1 cellular context compared by ENCODE assay signal in genomic region chr22:38353701-38354100, GRCh38.
TF ChIP-seq lines count a peak whose summit lies in the region.

No MANE protein-coding gene starts in this region.

TF ChIP-seq in K562, 482 proteins besides CTCF, POLR2A, EP300 and RAD21 (continued from another document):
- TF ChIP-seq FOXP4 (CRISPR knock-in tag; IDR thresholded peaks at IDR 0.05; ENCODE audit: borderline replicate concordance), result no peak
- TF ChIP-seq NFXL1 (CRISPR knock-in tag; IDR thresholded peaks at IDR 0.05), result no peak
- TF ChIP-seq MXI1 (IDR thresholded peaks at IDR 0.05; ENCODE audit: low read depth, low read length), result no peak
- TF ChIP-seq HDAC3 (IDR thresholded peaks at IDR 0.05; ENCODE audit: borderline replicate concordance, partially characterized antibody), result no peak
- TF ChIP-seq MEIS2 (IDR thresholded peaks at IDR 0.05; ENCODE audit: partially characterized antibody), result no peak
- no peak for TF ChIP-seq PTRF (tag; IDR thresholded peaks at IDR 0.05)
- TF ChIP-seq, protein P1, sequence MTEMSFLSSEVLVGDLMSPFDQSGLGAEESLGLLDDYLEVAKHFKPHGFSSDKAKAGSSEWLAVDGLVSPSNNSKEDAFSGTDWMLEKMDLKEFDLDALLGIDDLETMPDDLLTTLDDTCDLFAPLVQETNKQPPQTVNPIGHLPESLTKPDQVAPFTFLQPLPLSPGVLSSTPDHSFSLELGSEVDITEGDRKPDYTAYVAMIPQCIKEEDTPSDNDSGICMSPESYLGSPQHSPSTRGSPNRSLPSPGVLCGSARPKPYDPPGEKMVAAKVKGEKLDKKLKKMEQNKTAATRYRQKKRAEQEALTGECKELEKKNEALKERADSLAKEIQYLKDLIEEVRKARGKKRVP (CRISPR knock-in tag; IDR thresholded peaks at IDR 0.05), result no peak
- no peak for TF ChIP-seq MTA2 (IDR thresholded peaks at IDR 0.05; ENCODE audit: low read depth)
- TF ChIP-seq KLF6 (CRISPR knock-in tag; IDR thresholded peaks at IDR 0.05; ENCODE audit: borderline replicate concordance), result no peak
- no peak for TF ChIP-seq SAFB2 (IDR thresholded peaks at IDR 0.05; ENCODE audit: borderline replicate concordance, low read depth, low read length, severe bottlenecking)
- TF ChIP-seq, protein P2, sequence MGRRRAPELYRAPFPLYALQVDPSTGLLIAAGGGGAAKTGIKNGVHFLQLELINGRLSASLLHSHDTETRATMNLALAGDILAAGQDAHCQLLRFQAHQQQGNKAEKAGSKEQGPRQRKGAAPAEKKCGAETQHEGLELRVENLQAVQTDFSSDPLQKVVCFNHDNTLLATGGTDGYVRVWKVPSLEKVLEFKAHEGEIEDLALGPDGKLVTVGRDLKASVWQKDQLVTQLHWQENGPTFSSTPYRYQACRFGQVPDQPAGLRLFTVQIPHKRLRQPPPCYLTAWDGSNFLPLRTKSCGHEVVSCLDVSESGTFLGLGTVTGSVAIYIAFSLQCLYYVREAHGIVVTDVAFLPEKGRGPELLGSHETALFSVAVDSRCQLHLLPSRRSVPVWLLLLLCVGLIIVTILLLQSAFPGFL (CRISPR knock-in tag; IDR thresholded peaks at IDR 0.05), result no peak
- TF ChIP-seq, protein P3, sequence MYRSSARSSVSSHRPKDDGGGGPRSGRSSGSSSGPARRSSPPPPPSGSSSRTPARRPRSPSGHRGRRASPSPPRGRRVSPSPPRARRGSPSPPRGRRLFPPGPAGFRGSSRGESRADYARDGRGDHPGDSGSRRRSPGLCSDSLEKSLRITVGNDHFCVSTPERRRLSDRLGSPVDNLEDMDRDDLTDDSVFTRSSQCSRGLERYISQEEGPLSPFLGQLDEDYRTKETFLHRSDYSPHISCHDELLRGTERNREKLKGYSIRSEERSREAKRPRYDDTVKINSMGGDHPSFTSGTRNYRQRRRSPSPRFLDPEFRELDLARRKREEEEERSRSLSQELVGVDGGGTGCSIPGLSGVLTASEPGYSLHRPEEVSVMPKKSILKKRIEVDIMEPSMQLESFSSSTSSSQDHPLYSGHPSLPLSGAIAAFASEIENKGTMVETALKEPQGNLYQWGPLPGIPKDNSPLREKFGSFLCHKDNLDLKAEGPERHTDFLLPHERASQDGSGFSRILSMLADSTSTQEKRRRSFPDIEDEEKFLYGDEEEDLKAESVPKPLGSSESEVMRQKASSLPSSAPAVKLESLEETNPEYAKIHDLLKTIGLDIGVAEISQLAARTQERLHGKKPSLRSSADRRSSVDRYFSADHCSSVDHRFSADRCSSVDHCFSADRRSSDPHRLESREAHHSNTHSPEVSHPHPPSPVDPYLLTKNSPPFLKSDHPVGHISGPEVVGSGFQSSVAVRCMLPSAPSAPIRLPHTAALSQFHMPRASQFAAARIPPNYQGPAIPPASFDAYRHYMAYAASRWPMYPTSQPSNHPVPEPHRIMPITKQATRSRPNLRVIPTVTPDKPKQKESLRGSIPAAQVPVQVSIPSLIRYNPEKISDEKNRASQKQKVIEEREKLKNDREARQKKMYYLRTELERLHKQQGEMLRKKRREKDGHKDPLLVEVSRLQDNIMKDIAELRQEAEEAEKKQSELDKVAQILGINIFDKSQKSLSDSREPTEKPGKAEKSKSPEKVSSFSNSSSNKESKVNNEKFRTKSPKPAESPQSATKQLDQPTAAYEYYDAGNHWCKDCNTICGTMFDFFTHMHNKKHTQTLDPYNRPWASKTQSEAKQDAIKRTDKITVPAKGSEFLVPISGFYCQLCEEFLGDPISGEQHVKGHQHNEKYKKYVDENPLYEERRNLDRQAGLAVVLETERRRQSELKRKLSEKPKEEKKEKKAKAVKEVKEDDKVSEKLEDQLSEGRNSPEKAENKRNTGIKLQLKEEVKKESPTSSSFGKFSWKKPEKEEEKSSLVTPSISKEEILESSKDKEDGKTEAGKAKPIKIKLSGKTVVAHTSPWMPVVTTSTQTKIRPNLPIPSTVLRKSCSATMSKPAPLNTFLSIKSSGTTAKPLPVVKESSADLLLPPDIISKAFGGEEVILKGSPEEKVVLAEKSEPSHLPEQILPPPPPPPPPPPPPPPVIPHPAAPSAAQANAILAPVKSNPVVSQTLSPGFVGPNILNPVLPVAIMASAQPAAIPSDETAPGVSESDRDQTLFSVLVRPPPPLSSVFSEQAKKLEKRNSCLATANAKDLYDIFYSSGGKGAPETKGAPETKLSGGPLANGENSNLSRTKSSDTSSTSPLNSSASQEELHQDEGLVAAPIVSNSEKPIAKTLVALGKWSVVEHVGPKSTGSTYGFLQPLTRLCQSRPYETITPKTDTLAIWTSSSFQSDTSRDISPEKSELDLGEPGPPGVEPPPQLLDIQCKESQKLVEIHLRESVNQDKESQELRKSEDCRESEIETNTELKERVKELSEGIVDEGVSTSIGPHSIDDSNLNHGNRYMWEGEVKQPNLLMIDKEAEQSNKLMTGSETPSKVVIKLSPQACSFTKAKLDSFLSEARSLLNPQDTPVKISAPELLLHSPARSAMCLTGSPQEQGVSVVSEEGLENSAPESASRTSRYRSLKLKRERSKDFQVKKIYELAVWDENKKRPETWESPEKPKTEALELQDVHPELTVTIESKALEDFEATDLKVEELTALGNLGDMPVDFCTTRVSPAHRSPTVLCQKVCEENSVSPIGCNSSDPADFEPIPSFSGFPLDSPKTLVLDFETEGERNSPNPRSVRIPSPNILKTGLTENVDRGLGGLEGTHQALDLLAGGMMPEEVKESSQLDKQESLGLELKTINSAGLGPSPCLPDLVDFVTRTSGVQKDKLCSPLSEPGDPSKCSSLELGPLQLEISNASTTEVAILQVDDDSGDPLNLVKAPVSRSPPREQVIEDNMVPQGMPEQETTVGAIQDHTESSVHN (IDR thresholded peaks at IDR 0.05; ENCODE audit: borderline replicate concordance in 1 of 2, low read depth in 1 of 2), result no peak
- no peak for TF ChIP-seq RHOXF2B (CRISPR knock-in tag; conservative IDR thresholded peaks at IDR 0.05)
